In genomic region chr17:77003699-77004098, GRCh38 we compare ENCODE assay signal across 19 cellular contexts.
A peak's percentile ranks its signal among the peaks of the same experiment; 100 is the strongest.
DNase-seq lines count a peak whose midpoint lies in the region; ATAC-seq and TF ChIP-seq lines count a peak whose summit lies in the region.
"Had no signal": no experiment of that assay in that cellular context is flagged by ENCODE, and none has a peak within 500 bp of the region (broad histone marks: within the 10 kb centered on the region; RNA-seq: fewer than 3 reads in every experiment).

No MANE protein-coding gene starts in this region.

- H3F3A ChIP-seq in PC-9 (ENCODE audit: insufficient read depth, low read depth), result peaks cover 24% of the 10 kb centered on the region; the same call in 1 of the 2 replicates

- H3K4me3 ChIP-seq in breast epithelium, result no peak overlapping the region
- H3K4me3 ChIP-seq in PC-9, result no peak overlapping the region
- no peak overlapping the region for H3K4me3 ChIP-seq in mammary epithelial cell (replicated peaks in 1 of 3; ENCODE audit: insufficient read depth in 1 of 3, low read depth in 2 of 3, low read length in 3 of 3)
- H3K4me3 ChIP-seq: BLaER1 treated with 17β-estradiol and CSF1 and Interleukin-3, amounts not matched to agents 10 nM and 100 nM had no signal

- 92% methylated on average over 2 of the region's 2 CpGs for WGBS in mammary epithelial cell (ENCODE audit: low coverage, missing lambda C conversion rate)

- ATAC-seq in natural killer cell, result no peak
- ATAC-seq: CD8-positive, alpha-beta T cell; HCT116 had no signal

- H4K20me1 ChIP-seq in PC-9 (ENCODE audit: insufficient read depth) (peaks cover 4% of the 10 kb centered on the region; the same call in 1 of the 2 replicates), mammary epithelial cell (ENCODE audit: insufficient read depth, low read length) (no peaks in the 10 kb centered on the region)
- H4K20me1 ChIP-seq: BLaER1 treated with 17β-estradiol and CSF1 and Interleukin-3, amounts not matched to agents 10 nM and 100 nM had no signal

- H3K9me3 Mint-ChIP-seq in MCF 10A (ENCODE audit: unreplicated experiment), result no peaks in the 10 kb centered on the region
- H3K9me3 Mint-ChIP-seq in natural killer cell, result no peaks in the 10 kb centered on the region
- peaks cover 2% of the 10 kb centered on the region for H3K9me3 Mint-ChIP-seq in nephron progenitor cell
- H3K9me3 Mint-ChIP-seq: CD8-positive, alpha-beta T cell; HFFc6 had no signal

- no peaks in the 10 kb centered on the region for H3K9me2 ChIP-seq in PC-9 (ENCODE audit: insufficient read depth)

- H3K36me3 Mint-ChIP-seq in MCF 10A (ENCODE audit: insufficient read depth, unreplicated experiment), result no peaks in the 10 kb centered on the region
- no peaks in the 10 kb centered on the region for H3K36me3 Mint-ChIP-seq in natural killer cell
- H3K36me3 Mint-ChIP-seq in nephron progenitor cell (ENCODE audit: low read depth), result no peaks in the 10 kb centered on the region
- H3K36me3 Mint-ChIP-seq: CD8-positive, alpha-beta T cell had no signal

- no peak for TF ChIP-seq CTCF in MCF 10A (IDR thresholded peaks at IDR 0.05; ENCODE audit: unreplicated experiment)
- TF ChIP-seq CTCF in breast epithelium (IDR thresholded peaks at IDR 0.05), result no peak
- TF ChIP-seq CTCF in PC-9 (conservative IDR thresholded peaks at IDR 0.05), result no peak
- no peak for TF ChIP-seq CTCF in mammary epithelial cell (conservative IDR thresholded peaks at IDR 0.05 in 1 of 2, IDR thresholded peaks at IDR 0.05 in 1 of 2; ENCODE audit: extremely low read depth in 1 of 2, insufficient read depth in 1 of 2, low read depth in 1 of 2, low read length in 2 of 2)
- no peak for TF ChIP-seq CTCF in natural killer cell (IDR thresholded peaks at IDR 0.05)
- no peak for TF ChIP-seq CTCF in nephron progenitor cell (IDR thresholded peaks at IDR 0.05)

- H3K9ac ChIP-seq in mammary epithelial cell (ENCODE audit: insufficient read depth, low read length), result no peak overlapping the region
- H3K9ac ChIP-seq: BLaER1 treated with 17β-estradiol and CSF1 and Interleukin-3, amounts not matched to agents 10 nM and 100 nM had no signal

- H3K27ac ChIP-seq in breast epithelium (no peak overlapping the region), PC-9 (peak overlapping the region; percentile 28; the same call in 1 of the 2 replicates), mammary epithelial cell (ENCODE audit: insufficient read depth, low read depth, low read length) (no peak overlapping the region)
- H3K27ac ChIP-seq: 22Rv1; BLaER1 treated with 17β-estradiol and CSF1 and Interleukin-3, amounts not matched to agents 10 nM and 100 nM; HL-60 had no signal

- H3K4me1 Mint-ChIP-seq in MCF 10A (ENCODE audit: insufficient read depth, unreplicated experiment) (peaks cover 7% of the 10 kb centered on the region), natural killer cell (peaks cover 2 to 4% of the 10 kb centered on the region in 2 donors), nephron progenitor cell (peaks cover 33% of the 10 kb centered on the region)

- no peak overlapping the region for H2AFZ ChIP-seq in PC-9
- no peak overlapping the region for H2AFZ ChIP-seq in mammary epithelial cell (ENCODE audit: low read depth, low read length)

- H3K27me3 ChIP-seq in breast epithelium (peaks cover 0 to 23% of the 10 kb centered on the region in 2 donors), PC-9 (ENCODE audit: insufficient read depth, low read depth) (no peaks in the 10 kb centered on the region), mammary epithelial cell (ENCODE audit: insufficient read depth, low read length) (peaks cover 4% of the 10 kb centered on the region)

- H3K4me3 Mint-ChIP-seq in MCF 10A (ENCODE audit: unreplicated experiment), result no peak overlapping the region
- H3K4me3 Mint-ChIP-seq in natural killer cell, result no peak overlapping the region
- H3K4me3 Mint-ChIP-seq in nephron progenitor cell, result no peak overlapping the region
- H3K4me3 Mint-ChIP-seq: B cell; CD8-positive, alpha-beta T cell; HFFc6 had no signal

- no peaks in the 10 kb centered on the region for H3K9me3 ChIP-seq in breast epithelium
- no peaks in the 10 kb centered on the region for H3K9me3 ChIP-seq in PC-9 (ENCODE audit: insufficient read depth, low read depth)
- no peaks in the 10 kb centered on the region for H3K9me3 ChIP-seq in mammary epithelial cell (replicated peaks; ENCODE audit: insufficient read depth, low read length)

- H3K27ac Mint-ChIP-seq in MCF 10A (ENCODE audit: low read depth, unreplicated experiment) (no peak overlapping the region), natural killer cell (no peak overlapping the region), nephron progenitor cell (no peak overlapping the region)
- H3K27ac Mint-ChIP-seq: B cell; CD8-positive, alpha-beta T cell; HFFc6 had no signal

- POLR2A ChIA-PET in MCF 10A (lab: Yijun Ruan, JAX), result no interaction called here
- POLR2A ChIA-PET in PC-9 (lab: Charles Lee; ENCODE audit: unreplicated experiment), result interaction anchor here (0.5 kb wide), 1 partner anchor 128 kb away, joined by 3 read pairs; no protein-coding TSS in a partner anchor

- dilution Hi-C loops in mammary epithelial cell (cut with HindIII; ENCODE audit: low sequenced_read_pairs), result no loop called here

- no peaks in the 10 kb centered on the region for H3K79me2 ChIP-seq in PC-9 (ENCODE audit: low read depth)
- no peaks in the 10 kb centered on the region for H3K79me2 ChIP-seq in mammary epithelial cell (ENCODE audit: insufficient read depth, low read length)

- no peaks in the 10 kb centered on the region for H3K36me3 ChIP-seq in breast epithelium
- H3K36me3 ChIP-seq in PC-9 (ENCODE audit: low read depth), result no peaks in the 10 kb centered on the region
- no peaks in the 10 kb centered on the region for H3K36me3 ChIP-seq in mammary epithelial cell (ENCODE audit: insufficient read depth, low read length)
- H3K36me3 ChIP-seq: BLaER1 treated with 17β-estradiol and CSF1 and Interleukin-3, amounts not matched to agents 10 nM and 100 nM had no signal

- no peaks in the 10 kb centered on the region for H3K4me1 ChIP-seq in breast epithelium
- peaks cover 22% of the 10 kb centered on the region for H3K4me1 ChIP-seq in PC-9 (replicated peaks; ENCODE audit: insufficient read depth)
- H3K4me1 ChIP-seq in mammary epithelial cell (ENCODE audit: insufficient read depth, low read length), result peaks cover 3% of the 10 kb centered on the region

- TF ChIP-seq POLR2A in breast epithelium (IDR thresholded peaks at IDR 0.05), result no peak

- DNase-seq in MCF 10A (ENCODE audit: unreplicated experiment) (peak; percentile 14), breast epithelium (ENCODE audit: low spot score in 2 of 2) (no peak), PC-9 (peak in 1 of 2 experiments; percentile 55), mammary epithelial cell (peak; percentile 5), natural killer cell (no peak), nephron progenitor cell (no peak), NCI-H774 (lab: John Stamatoyannopoulos, UW) (no peak)
- DNase-seq: Calu3; CD8-positive, alpha-beta T cell; DMS79 treated with DMSO at 0.1 percent for 48 hours; EL; GOT3; H7; HFFc6 had no signal

- CTCF ChIA-PET in MCF 10A (lab: Yijun Ruan, JAX) (interaction anchor here (1.0 to 4.4 kb wide), 3 partner anchors 8 to 53 kb away, joined by 3 to 16 read pairs (median 8); no protein-coding TSS in a partner anchor), PC-9 (lab: Charles Lee) (no interaction called here), mammary epithelial cell (lab: Charles Lee; ENCODE audit: low non-redundant PET) (interaction anchor here (0.7 kb wide), 1 partner anchor 53 kb away, joined by 3 read pairs; no protein-coding TSS in a partner anchor)

- in situ Hi-C loops in mammary epithelial cell (cut with MboI; ENCODE audit: low sequenced_read_pairs in 2 of 2), result no loop called here

- BruUV-seq in MCF 10A (replicated peaks; lab: Mats Ljungman, UMichigan), result no TSS peak
- BruUV-seq in PC-9 (replicated peaks; lab: Mats Ljungman, UMichigan), result no TSS peak
- BruUV-seq in mammary epithelial cell (replicated peaks; lab: Mats Ljungman, UMichigan), result no TSS peak

- intact Hi-C loops in MCF 10A (cut with micrococcal nuclease) (no loop called here), breast epithelium (cut with DNase I; ENCODE audit: low total_unique reads) (no loop called here), PC-9 (cut with micrococcal nuclease; ENCODE audit: unreplicated experiment) (no loop called here), mammary epithelial cell (cut with micrococcal nuclease) (no loop called here), natural killer cell (cut with micrococcal nuclease) (no loop called here)

- H3K27me3 Mint-ChIP-seq in MCF 10A (ENCODE audit: insufficient read depth, unreplicated experiment), result peaks cover 32% of the 10 kb centered on the region
- peaks cover 0 to 5% of the 10 kb centered on the region in 2 donors for H3K27me3 Mint-ChIP-seq in natural killer cell (ENCODE audit: low read depth in 2 of 2)
- H3K27me3 Mint-ChIP-seq in nephron progenitor cell (ENCODE audit: low read depth, poor library complexity), result no peaks in the 10 kb centered on the region

- H3K4me2 ChIP-seq in PC-9 (peak overlapping the region; percentile 31; the same call in 1 of the 2 replicates), mammary epithelial cell (ENCODE audit: insufficient read depth, low read depth, low read length) (no peak overlapping the region)
- H3K4me2 ChIP-seq: BLaER1 treated with 17β-estradiol and CSF1 and Interleukin-3, amounts not matched to agents 10 nM and 100 nM had no signal

Comparison
In these comparisons a context has a peak if more than half of its experiments do, and no peak if none do; other contexts are left out.
1. DNase-seq: peak in MCF 10A (single experiment) and mammary epithelial cell (single experiment); none in breast epithelium (0 of 2), natural killer cell (single experiment), nephron progenitor cell (single experiment) and NCI-H774 (single experiment).